1 cellular context compared by ENCODE assay signal in the genomic region with DNA sequence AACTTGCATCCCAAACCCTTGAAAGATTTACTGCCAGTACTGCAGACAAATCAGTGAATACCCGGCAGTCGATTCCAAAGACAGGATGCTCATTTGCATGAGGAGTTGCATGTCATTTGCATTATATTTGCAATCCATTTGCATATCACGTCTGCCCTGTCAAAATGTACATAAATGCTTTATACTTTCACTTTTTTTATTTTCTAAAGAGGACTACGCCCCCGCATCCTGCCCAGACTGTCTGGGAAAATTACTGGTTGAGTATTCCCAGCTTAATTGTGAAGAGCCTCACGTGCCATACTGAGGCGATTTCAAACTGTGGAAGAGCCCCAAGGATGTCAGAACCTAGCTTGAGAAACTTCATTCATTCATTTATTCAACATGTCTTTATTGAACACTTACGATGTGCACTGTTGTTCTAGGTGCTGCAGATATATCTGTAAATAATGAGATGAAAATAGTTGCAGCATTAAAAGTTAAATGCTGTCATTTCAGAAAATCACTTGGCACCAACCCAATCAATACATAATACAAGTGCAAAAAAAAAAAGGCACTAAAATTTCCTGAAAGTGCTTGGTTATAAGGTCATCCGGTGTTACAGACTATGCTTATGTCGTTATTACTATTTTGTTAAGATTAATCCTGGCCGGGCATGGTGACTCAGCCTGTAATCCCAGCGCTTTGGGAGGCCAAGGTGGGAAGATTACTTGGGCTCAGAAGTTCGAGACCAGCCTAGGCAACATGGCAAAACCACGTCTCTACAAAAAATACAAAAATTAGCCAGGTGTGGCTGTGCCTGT.
TF ChIP-seq lines count a peak whose summit lies in the region.

No MANE protein-coding gene starts in this region.

TF ChIP-seq in K562, 482 proteins besides CTCF, POLR2A, EP300 and RAD21:
- TF ChIP-seq ZNF77 (CRISPR knock-in tag; IDR thresholded peaks at IDR 0.05) (no peak), HIVEP1 (CRISPR knock-in tag; IDR thresholded peaks at IDR 0.05) (no peak), ZNF24 (IDR thresholded peaks at IDR 0.05) (peak; percentile 51; the same call in 1 of the 2 replicates), EGR1 (conservative IDR thresholded peaks at IDR 0.05) (peak; percentile 41), ZBTB17 (CRISPR knock-in tag; IDR thresholded peaks at IDR 0.05) (no peak), MEIS2 (IDR thresholded peaks at IDR 0.05; ENCODE audit: partially characterized antibody) (peak; percentile 29), YBX1 (IDR thresholded peaks at IDR 0.05) (no peak), BHLHE40 (IDR thresholded peaks at IDR 0.05; ENCODE audit: low read length) (peak; percentile 47; the same call in 1 of the 2 replicates)
- TF ChIP-seq, protein P1, sequence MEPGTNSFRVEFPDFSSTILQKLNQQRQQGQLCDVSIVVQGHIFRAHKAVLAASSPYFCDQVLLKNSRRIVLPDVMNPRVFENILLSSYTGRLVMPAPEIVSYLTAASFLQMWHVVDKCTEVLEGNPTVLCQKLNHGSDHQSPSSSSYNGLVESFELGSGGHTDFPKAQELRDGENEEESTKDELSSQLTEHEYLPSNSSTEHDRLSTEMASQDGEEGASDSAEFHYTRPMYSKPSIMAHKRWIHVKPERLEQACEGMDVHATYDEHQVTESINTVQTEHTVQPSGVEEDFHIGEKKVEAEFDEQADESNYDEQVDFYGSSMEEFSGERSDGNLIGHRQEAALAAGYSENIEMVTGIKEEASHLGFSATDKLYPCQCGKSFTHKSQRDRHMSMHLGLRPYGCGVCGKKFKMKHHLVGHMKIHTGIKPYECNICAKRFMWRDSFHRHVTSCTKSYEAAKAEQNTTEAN (CRISPR knock-in tag; IDR thresholded peaks at IDR 0.05), result no peak
- TF ChIP-seq, protein P2, sequence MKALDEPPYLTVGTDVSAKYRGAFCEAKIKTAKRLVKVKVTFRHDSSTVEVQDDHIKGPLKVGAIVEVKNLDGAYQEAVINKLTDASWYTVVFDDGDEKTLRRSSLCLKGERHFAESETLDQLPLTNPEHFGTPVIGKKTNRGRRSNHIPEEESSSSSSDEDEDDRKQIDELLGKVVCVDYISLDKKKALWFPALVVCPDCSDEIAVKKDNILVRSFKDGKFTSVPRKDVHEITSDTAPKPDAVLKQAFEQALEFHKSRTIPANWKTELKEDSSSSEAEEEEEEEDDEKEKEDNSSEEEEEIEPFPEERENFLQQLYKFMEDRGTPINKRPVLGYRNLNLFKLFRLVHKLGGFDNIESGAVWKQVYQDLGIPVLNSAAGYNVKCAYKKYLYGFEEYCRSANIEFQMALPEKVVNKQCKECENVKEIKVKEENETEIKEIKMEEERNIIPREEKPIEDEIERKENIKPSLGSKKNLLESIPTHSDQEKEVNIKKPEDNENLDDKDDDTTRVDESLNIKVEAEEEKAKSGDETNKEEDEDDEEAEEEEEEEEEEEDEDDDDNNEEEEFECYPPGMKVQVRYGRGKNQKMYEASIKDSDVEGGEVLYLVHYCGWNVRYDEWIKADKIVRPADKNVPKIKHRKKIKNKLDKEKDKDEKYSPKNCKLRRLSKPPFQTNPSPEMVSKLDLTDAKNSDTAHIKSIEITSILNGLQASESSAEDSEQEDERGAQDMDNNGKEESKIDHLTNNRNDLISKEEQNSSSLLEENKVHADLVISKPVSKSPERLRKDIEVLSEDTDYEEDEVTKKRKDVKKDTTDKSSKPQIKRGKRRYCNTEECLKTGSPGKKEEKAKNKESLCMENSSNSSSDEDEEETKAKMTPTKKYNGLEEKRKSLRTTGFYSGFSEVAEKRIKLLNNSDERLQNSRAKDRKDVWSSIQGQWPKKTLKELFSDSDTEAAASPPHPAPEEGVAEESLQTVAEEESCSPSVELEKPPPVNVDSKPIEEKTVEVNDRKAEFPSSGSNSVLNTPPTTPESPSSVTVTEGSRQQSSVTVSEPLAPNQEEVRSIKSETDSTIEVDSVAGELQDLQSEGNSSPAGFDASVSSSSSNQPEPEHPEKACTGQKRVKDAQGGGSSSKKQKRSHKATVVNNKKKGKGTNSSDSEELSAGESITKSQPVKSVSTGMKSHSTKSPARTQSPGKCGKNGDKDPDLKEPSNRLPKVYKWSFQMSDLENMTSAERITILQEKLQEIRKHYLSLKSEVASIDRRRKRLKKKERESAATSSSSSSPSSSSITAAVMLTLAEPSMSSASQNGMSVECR (CRISPR knock-in tag; IDR thresholded peaks at IDR 0.05), result no peak
- TF ChIP-seq, protein P3, sequence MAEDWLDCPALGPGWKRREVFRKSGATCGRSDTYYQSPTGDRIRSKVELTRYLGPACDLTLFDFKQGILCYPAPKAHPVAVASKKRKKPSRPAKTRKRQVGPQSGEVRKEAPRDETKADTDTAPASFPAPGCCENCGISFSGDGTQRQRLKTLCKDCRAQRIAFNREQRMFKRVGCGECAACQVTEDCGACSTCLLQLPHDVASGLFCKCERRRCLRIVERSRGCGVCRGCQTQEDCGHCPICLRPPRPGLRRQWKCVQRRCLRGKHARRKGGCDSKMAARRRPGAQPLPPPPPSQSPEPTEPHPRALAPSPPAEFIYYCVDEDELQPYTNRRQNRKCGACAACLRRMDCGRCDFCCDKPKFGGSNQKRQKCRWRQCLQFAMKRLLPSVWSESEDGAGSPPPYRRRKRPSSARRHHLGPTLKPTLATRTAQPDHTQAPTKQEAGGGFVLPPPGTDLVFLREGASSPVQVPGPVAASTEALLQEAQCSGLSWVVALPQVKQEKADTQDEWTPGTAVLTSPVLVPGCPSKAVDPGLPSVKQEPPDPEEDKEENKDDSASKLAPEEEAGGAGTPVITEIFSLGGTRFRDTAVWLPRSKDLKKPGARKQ (CRISPR knock-in tag; IDR thresholded peaks at IDR 0.05), result no peak
TF ChIP-seq in K562: peak in this region for 4.
